In the genomic region with DNA sequence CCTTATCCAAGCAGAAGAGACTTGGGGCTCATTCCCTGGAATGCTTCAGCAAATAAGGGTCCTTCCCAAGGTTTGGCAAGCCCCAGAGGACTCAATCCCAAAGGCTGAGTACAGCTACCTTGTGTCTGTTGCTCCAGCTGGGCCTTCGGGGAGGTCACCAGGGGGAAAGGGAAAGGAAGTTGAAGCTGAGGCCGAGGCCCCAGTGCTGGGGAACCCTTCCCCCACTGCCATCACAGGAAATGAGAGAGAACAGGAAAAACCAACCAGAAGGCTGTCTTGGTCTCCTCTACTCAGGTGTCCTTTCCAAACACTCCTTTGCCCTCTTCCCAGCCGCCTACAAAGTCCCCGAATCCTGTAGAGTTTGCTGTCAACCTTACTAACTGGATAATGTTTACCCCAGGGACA, we compare ENCODE assay signal across 7 cellular contexts. TPM values are rescaled to one million over a fixed set of nuclear protein-coding genes. Genes with fewer than 3 reads are reported as not detected.
DNase-seq lines count a peak whose midpoint lies in the region; ATAC-seq and TF ChIP-seq lines count a peak whose summit lies in the region.

No MANE protein-coding gene starts in this region.

- TF ChIP-seq RAD21 in HCT116 (IDR thresholded peaks at IDR 0.05; ENCODE audit: low read depth) = no peak

- peaks cover 23 to 37% of the 10 kb centered on the region in 2 experiments for H3K36me3 ChIP-seq in HCT116 (ENCODE audit: control insufficient read depth in 1 of 2, insufficient read depth in 2 of 2, low read length in 2 of 2)
- no peaks in the 10 kb centered on the region for H3K36me3 ChIP-seq in PC-9 (ENCODE audit: low read depth)
- H3K36me3 ChIP-seq in mucosa of rectum (ENCODE audit: control insufficient read depth in 2 of 2, insufficient read depth in 2 of 2, low read length in 2 of 2) = peaks cover 24 to 34% of the 10 kb centered on the region in 2 donors

- ATAC-seq in GM18502 (IDR thresholded peaks at IDR 0.05; ENCODE audit: poor library complexity, unreplicated experiment) (peak; percentile 27), HCT116 (no peak), sciatic nerve (no peak)

- H3K9ac ChIP-seq in HCT116 (ENCODE audit: low read length) (peak overlapping the region; percentile 41; the same call in 1 of the 2 replicates), mucosa of rectum (ENCODE audit: low read depth in 1 of 2, low read length in 2 of 2) (peak overlapping the region; percentile 48 to 63)

- peak overlapping the region in 1 of 2 experiments; percentile 31; a peak in 2 of 4 replicates for H3K4me3 ChIP-seq in HCT116 (replicated peaks in 1 of 2; ENCODE audit: low read depth in 1 of 2, low read length in 2 of 2)
- no peak overlapping the region for H3K4me3 ChIP-seq in PC-9
- H3K4me3 ChIP-seq in cardiac fibroblast (replicated peaks in 1 of 2; ENCODE audit: low read depth in 2 of 2, low read length in 2 of 2) = peak overlapping the region; percentile 2 to 18
- H3K4me3 ChIP-seq in mucosa of rectum (ENCODE audit: low read length in 2 of 2) = peak overlapping the region; percentile 38 to 51

- CTCF ChIA-PET in HCT116 (lab: Charles Lee) = no interaction called here
- CTCF ChIA-PET in PC-9 (lab: Charles Lee) = no interaction called here

- H4K20me1 ChIP-seq in HCT116 (ENCODE audit: insufficient read depth) = peaks cover 39% of the 10 kb centered on the region; the same call in 1 of the 2 replicates
- H4K20me1 ChIP-seq in PC-9 (ENCODE audit: insufficient read depth) = peaks cover 8% of the 10 kb centered on the region; the same call in 1 of the 2 replicates

- H3K4me2 ChIP-seq in HCT116 (ENCODE audit: low read length) (peak overlapping the region; percentile 71), PC-9 (peak overlapping the region; percentile 96)

- BruUV-seq in HCT116 (replicated peaks; lab: Mats Ljungman, UMichigan) (no TSS peak), PC-9 (replicated peaks; lab: Mats Ljungman, UMichigan) (no TSS peak)

- H3F3A ChIP-seq in PC-9 (ENCODE audit: insufficient read depth, low read depth) = peaks cover 57% of the 10 kb centered on the region

- TF ChIP-seq POLR2A in HCT116 (IDR thresholded peaks at IDR 0.05; ENCODE audit: borderline replicate concordance, extremely low read depth, insufficient read depth, insufficient read length) = no peak

- H3K27ac ChIP-seq in HCT116 (ENCODE audit: low read depth, low read length) (peak overlapping the region; percentile 34), PC-9 (peak overlapping the region; percentile 65), mucosa of rectum (ENCODE audit: low read depth in 2 of 2, low read length in 2 of 2) (peak overlapping the region; percentile 87 to 89)

- DNase-seq in HCT116 (ENCODE audit: low read depth, low spot score) = no peak
- peak in 1 of 2 experiments; percentile 34 for DNase-seq in PC-9
- DNase-seq in cardiac fibroblast (ENCODE audit: low read depth in 2 of 2) = peak; percentile 69 to 72
- DNase-seq in sciatic nerve (ENCODE audit: low spot score) = no peak
- no peak for DNase-seq in T-helper 9 cell

- POLR2A ChIA-PET in HCT116 (lab: Charles Lee) = no interaction called here
- POLR2A ChIA-PET in PC-9 (lab: Charles Lee; ENCODE audit: unreplicated experiment) = interaction anchor here (0.6 kb wide), 1 partner anchor 983 kb away, joined by 4 read pairs; a partner anchor contains a TSS

- H2AFZ ChIP-seq in HCT116 (ENCODE audit: low read depth, low read length, poor library complexity, severe bottlenecking) (no peak overlapping the region), PC-9 (no peak overlapping the region)

- intact Hi-C loops in HCT116 (cut with micrococcal nuclease) = no loop called here
- intact Hi-C loops in PC-9 (cut with micrococcal nuclease; ENCODE audit: unreplicated experiment) = loop anchor here (10.0 kb wide), 1 partner anchor 1203 kb away; no protein-coding TSS in a partner anchor
- intact Hi-C loops in sciatic nerve (cut with DNase I) = no loop called here

- TF ChIP-seq CTCF in HCT116 (IDR thresholded peaks at IDR 0.05 in 2 of 3, conservative IDR thresholded peaks at IDR 0.05 in 1 of 3; ENCODE audit: borderline replicate concordance in 1 of 3, insufficient read depth in 1 of 3, low read depth in 2 of 3, low read length in 2 of 3) (no peak), PC-9 (conservative IDR thresholded peaks at IDR 0.05) (no peak), cardiac fibroblast (IDR thresholded peaks at IDR 0.05; ENCODE audit: low read depth, low read length) (no peak)

- no peaks in the 10 kb centered on the region for H3K9me3 ChIP-seq in HCT116 (ENCODE audit: control insufficient read depth in 1 of 2, insufficient read depth in 1 of 2, low read depth in 1 of 2, low read length in 2 of 2)
- no peaks in the 10 kb centered on the region for H3K9me3 ChIP-seq in PC-9 (ENCODE audit: insufficient read depth, low read depth)
- H3K9me3 ChIP-seq in mucosa of rectum (ENCODE audit: control insufficient read depth in 2 of 2, low read length in 2 of 2) = no peaks in the 10 kb centered on the region

- RAD21 ChIA-PET in HCT116 (lab: Charles Lee; ENCODE audit: low non-redundant PET in 1 of 2, low total read pairs in 2 of 2, uncharacterized antibody in 2 of 2, unreplicated experiment in 2 of 2) = no interaction called here

- H3K4me1 ChIP-seq in HCT116 (ENCODE audit: control insufficient read depth in 1 of 2, insufficient read depth in 2 of 2, low read length in 2 of 2) (peaks cover 66 to 73% of the 10 kb centered on the region in 2 experiments), PC-9 (replicated peaks; ENCODE audit: insufficient read depth) (peaks cover 77% of the 10 kb centered on the region), mucosa of rectum (ENCODE audit: control insufficient read depth in 2 of 2, insufficient read depth in 2 of 2, low read length in 2 of 2) (peaks cover 71 to 73% of the 10 kb centered on the region in 2 donors)

- H3K9me2 ChIP-seq in HCT116 (ENCODE audit: insufficient read depth) (no peaks in the 10 kb centered on the region), PC-9 (ENCODE audit: insufficient read depth) (no peaks in the 10 kb centered on the region)

- peaks cover 75% of the 10 kb centered on the region for H3K79me2 ChIP-seq in HCT116 (ENCODE audit: insufficient read depth, low read length)
- peaks cover 51% of the 10 kb centered on the region for H3K79me2 ChIP-seq in PC-9 (ENCODE audit: low read depth)

- no peaks in the 10 kb centered on the region for H3K27me3 ChIP-seq in HCT116 (ENCODE audit: insufficient read depth, low read length)
- no peaks in the 10 kb centered on the region for H3K27me3 ChIP-seq in PC-9 (ENCODE audit: insufficient read depth, low read depth)
- H3K27me3 ChIP-seq in mucosa of rectum (ENCODE audit: control insufficient read depth in 2 of 2, insufficient read depth in 2 of 2, low read length in 2 of 2) = no peaks in the 10 kb centered on the region

TF ChIP-seq in HCT116, 20 proteins besides CTCF, POLR2A, EP300 and RAD21 (continues in another document):
- no peak for TF ChIP-seq TCF7L2 (IDR thresholded peaks at IDR 0.05; ENCODE audit: borderline replicate concordance, extremely low read depth, insufficient read depth, insufficient read length)
- no peak for TF ChIP-seq ELF1 (IDR thresholded peaks at IDR 0.05; ENCODE audit: borderline replicate concordance, low read depth)
- no peak for TF ChIP-seq FOSL1 (IDR thresholded peaks at IDR 0.05; ENCODE audit: low read depth)
- TF ChIP-seq, protein P1, sequence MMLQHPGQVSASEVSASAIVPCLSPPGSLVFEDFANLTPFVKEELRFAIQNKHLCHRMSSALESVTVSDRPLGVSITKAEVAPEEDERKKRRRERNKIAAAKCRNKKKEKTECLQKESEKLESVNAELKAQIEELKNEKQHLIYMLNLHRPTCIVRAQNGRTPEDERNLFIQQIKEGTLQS (IDR thresholded peaks at IDR 0.05) = no peak
- no peak for TF ChIP-seq SIN3A (IDR thresholded peaks at IDR 0.05; ENCODE audit: low read depth)
- TF ChIP-seq EGR1 (IDR thresholded peaks at IDR 0.05; ENCODE audit: low read depth) = no peak
- TF ChIP-seq ZNF274 (IDR thresholded peaks at IDR 0.05; ENCODE audit: low read depth, low read length) = no peak
- no peak for TF ChIP-seq YY1 (IDR thresholded peaks at IDR 0.05; ENCODE audit: extremely low read depth, insufficient replicate concordance, low read depth, low read length)
- TF ChIP-seq, protein P2, sequence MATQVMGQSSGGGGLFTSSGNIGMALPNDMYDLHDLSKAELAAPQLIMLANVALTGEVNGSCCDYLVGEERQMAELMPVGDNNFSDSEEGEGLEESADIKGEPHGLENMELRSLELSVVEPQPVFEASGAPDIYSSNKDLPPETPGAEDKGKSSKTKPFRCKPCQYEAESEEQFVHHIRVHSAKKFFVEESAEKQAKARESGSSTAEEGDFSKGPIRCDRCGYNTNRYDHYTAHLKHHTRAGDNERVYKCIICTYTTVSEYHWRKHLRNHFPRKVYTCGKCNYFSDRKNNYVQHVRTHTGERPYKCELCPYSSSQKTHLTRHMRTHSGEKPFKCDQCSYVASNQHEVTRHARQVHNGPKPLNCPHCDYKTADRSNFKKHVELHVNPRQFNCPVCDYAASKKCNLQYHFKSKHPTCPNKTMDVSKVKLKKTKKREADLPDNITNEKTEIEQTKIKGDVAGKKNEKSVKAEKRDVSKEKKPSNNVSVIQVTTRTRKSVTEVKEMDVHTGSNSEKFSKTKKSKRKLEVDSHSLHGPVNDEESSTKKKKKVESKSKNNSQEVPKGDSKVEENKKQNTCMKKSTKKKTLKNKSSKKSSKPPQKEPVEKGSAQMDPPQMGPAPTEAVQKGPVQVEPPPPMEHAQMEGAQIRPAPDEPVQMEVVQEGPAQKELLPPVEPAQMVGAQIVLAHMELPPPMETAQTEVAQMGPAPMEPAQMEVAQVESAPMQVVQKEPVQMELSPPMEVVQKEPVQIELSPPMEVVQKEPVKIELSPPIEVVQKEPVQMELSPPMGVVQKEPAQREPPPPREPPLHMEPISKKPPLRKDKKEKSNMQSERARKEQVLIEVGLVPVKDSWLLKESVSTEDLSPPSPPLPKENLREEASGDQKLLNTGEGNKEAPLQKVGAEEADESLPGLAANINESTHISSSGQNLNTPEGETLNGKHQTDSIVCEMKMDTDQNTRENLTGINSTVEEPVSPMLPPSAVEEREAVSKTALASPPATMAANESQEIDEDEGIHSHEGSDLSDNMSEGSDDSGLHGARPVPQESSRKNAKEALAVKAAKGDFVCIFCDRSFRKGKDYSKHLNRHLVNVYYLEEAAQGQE (IDR thresholded peaks at IDR 0.05; ENCODE audit: low read depth) = no peak
- TF ChIP-seq EZH2phosphoT487 (IDR thresholded peaks at IDR 0.05; ENCODE audit: borderline replicate concordance) = no peak
- TF ChIP-seq CBX3 (IDR thresholded peaks at IDR 0.05; ENCODE audit: low read depth) = no peak

RNA-seq across cellular contexts. Expression of a gene that starts 5.7 kb away (rescaled TPM):
- total RNA-seq in HCT116 (2021; ENCODE audit: unreplicated experiment) (15.0 TPM), PC-9 (2021) (9.2 and 10.3 TPM in 2 replicates), sciatic nerve (51.7 TPM)
- polyA plus RNA-seq in HCT116 (2012) = 22.5 and 60.5 TPM in 2 replicates

RNA-seq across cellular contexts. Expression of a gene that starts 40.2 kb away (rescaled TPM):
- 5.6 TPM for total RNA-seq in HCT116 (2021; ENCODE audit: unreplicated experiment)
- polyA plus RNA-seq in HCT116 (2012) = 2.1 TPM in 2 replicates
- total RNA-seq in PC-9 (2021) = 9.0 and 9.5 TPM in 2 replicates
- 13.4 TPM for total RNA-seq in sciatic nerve

RNA-seq across cellular contexts. Expression of a gene that starts 40.3 kb away (rescaled TPM):
- 38.8 TPM for total RNA-seq in HCT116 (2021; ENCODE audit: unreplicated experiment)
- 29.6 and 34.1 TPM in 2 replicates for polyA plus RNA-seq in HCT116 (2012)
- 43.4 and 44.4 TPM in 2 replicates for total RNA-seq in PC-9 (2021)
- 55.8 TPM for total RNA-seq in sciatic nerve

RNA-seq across cellular contexts. Expression of a gene that starts 44.7 kb away (rescaled TPM):
- total RNA-seq in HCT116 (2021; ENCODE audit: unreplicated experiment) (not detected), PC-9 (2021) (not detected in 2 replicates), sciatic nerve (0.04 TPM)
- polyA plus RNA-seq in HCT116 (2012) = 0.01 TPM in 1 of 2 replicates, not detected in the other

Comparison
In these comparisons a context has a peak if more than half of its experiments do, and no peak if none do; other contexts are left out.
1. DNase-seq: peak in cardiac fibroblast (2 of 2); none in HCT116 (single experiment), sciatic nerve (single experiment) and T-helper 9 cell (single experiment).
2. H3K27ac ChIP-seq: peak in every context shown above with its lines; median percentile 88 in mucosa of rectum; 65 in PC-9; 34 in HCT116.